ENCODE assay signal across 18 cellular contexts in genomic region chr1:53894644-53895043, GRCh38. TPM values are rescaled to one million over a fixed set of nuclear protein-coding genes. Genes with fewer than 3 reads are reported as not detected.
DNase-seq lines count a peak whose midpoint lies in the region; ATAC-seq, FAIRE-seq and TF ChIP-seq lines count a peak whose summit lies in the region.
"Had no signal": no experiment of that assay in that cellular context is flagged by ENCODE, and none has a peak within 500 bp of the region (broad histone marks: within the 10 kb centered on the region; RNA-seq: fewer than 3 reads in every experiment).

No MANE protein-coding gene starts in this region.

- no peak overlapping the region for H2BK15ac ChIP-seq in IMR-90 (ENCODE audit: low read depth, low read length)

- CTCF ChIA-PET in IMR-90 (lab: Yijun Ruan, JAX) (no interaction called here), HepG2 (lab: Yijun Ruan, JAX; ENCODE audit: low intra/inter-chr PET ratio, low total read pairs) (no interaction called here)

- H3K27ac ChIP-seq in IMR-90 (ENCODE audit: insufficient read depth, low read length) (no peak overlapping the region), HepG2 (ENCODE audit: extremely low read length, insufficient read depth, low read length) (peak overlapping the region; percentile 51)
- H3K27ac ChIP-seq: BLaER1 treated with 17β-estradiol and CSF1 and Interleukin-3, amounts not matched to agents 10 nM and 100 nM had no signal

- H3K9me3 ChIP-seq in IMR-90 (ENCODE audit: control insufficient read depth, insufficient read depth, low read length) (no peaks in the 10 kb centered on the region), HepG2 (ENCODE audit: low read length) (no peaks in the 10 kb centered on the region)
- H3K9me3 ChIP-seq: BLaER1 treated with 17β-estradiol and CSF1 and Interleukin-3, amounts not matched to agents 10 nM and 100 nM had no signal

- TF ChIP-seq RAD21 in IMR-90 (IDR thresholded peaks at IDR 0.05; ENCODE audit: low read length) (no peak), HepG2 (CRISPR knock-in tag; IDR thresholded peaks at IDR 0.05) (no peak)

- dilution Hi-C loops in IMR-90 (cut with HindIII; ENCODE audit: low sequenced_read_pairs, unreplicated experiment): no loop called here

- no peak overlapping the region for H2AK9ac ChIP-seq in IMR-90 (replicated peaks; ENCODE audit: low read depth, low read length, poor library complexity)

- no peak overlapping the region for H4K5ac ChIP-seq in IMR-90 (ENCODE audit: low read depth, low read length)

- TF ChIP-seq CTCF in IMR-90 (conservative IDR thresholded peaks at IDR 0.05; ENCODE audit: low read depth, low read length) (no peak), HepG2 (CRISPR knock-in tag; IDR thresholded peaks at IDR 0.05) (no peak)

- DNase-seq in activated naive CD4-positive, alpha-beta T cell (lab: John Stamatoyannopoulos, UW): no peak
- DNase-seq in IMR-90 (no peak), HepG2 (ENCODE audit: low spot score) (peak; percentile 33), renal cortical epithelial cell (ENCODE audit: low read depth) (peak; percentile 23), NCI-H510A (lab: John Stamatoyannopoulos, UW) (no peak), T1000 (lab: John Stamatoyannopoulos, UW) (no peak), DMS 273 treated with DMSO at 0.1 percent for 48 hours (lab: John Stamatoyannopoulos, UW) (no peak)
- DNase-seq: 8988T; AML-193; CD4-positive, alpha-beta T cell; DMS153; GDM1; GOT3 had no signal

- intact Hi-C loops in IMR-90 (cut with micrococcal nuclease): no loop called here
- intact Hi-C loops in HepG2 (cut with micrococcal nuclease; ENCODE audit: unreplicated experiment): loop anchor here (5.0 kb wide), 1 partner anchor 53 kb away; the partner anchor contains the start of genes IFT25 and LRRC42

- H3K4me1 ChIP-seq in IMR-90 (ENCODE audit: control insufficient read depth, insufficient read depth, low read length) (peaks cover 18% of the 10 kb centered on the region), HepG2 (ENCODE audit: insufficient read depth, low read length) (peaks cover 81% of the 10 kb centered on the region)

- H3K79me1 ChIP-seq in IMR-90 (ENCODE audit: low read depth in 1 of 2, low read length in 2 of 2): peaks cover 0 to 3% of the 10 kb centered on the region in 2 experiments; a peak in 1 of 4 replicates

- WGBS in IMR-90 (ENCODE audit: extremely low coverage in 2 of 2, insufficient read length in 1 of 2), 2 experiments: no CpG with 5 or more reads among the region's 5 CpGs
- WGBS in HepG2 (ENCODE audit: low lambda C conversion rate): 5% methylated on average over 5 of the region's 5 CpGs

- H3K18ac ChIP-seq in IMR-90 (ENCODE audit: low read depth, low read length): no peak overlapping the region

- H4K20me1 ChIP-seq in IMR-90 (ENCODE audit: insufficient read depth, low read length) (peaks cover 12% of the 10 kb centered on the region; the same call in 1 of the 2 replicates), HepG2 (ENCODE audit: insufficient read depth, low read length) (no peaks in the 10 kb centered on the region)
- H4K20me1 ChIP-seq: BLaER1 treated with 17β-estradiol and CSF1 and Interleukin-3, amounts not matched to agents 10 nM and 100 nM had no signal

- H2BK20ac ChIP-seq in IMR-90 (ENCODE audit: low read depth, low read length): no peak overlapping the region

- H3K14ac ChIP-seq in IMR-90 (replicated peaks; ENCODE audit: low read depth, low read length): no peak overlapping the region

- H3K36me3 Mint-ChIP-seq in activated naive CD4-positive, alpha-beta T cell treated with anti-CD3 and anti-CD28 coated beads, Interleukin-2, amount 50 U/mL, for 24 hours: no peaks in the 10 kb centered on the region

- H2AFZ ChIP-seq in IMR-90 (replicated peaks; ENCODE audit: low read length, poor library complexity) (no peak overlapping the region), HepG2 (ENCODE audit: low read length) (peak overlapping the region; percentile 64)

- no peak overlapping the region for H3K4ac ChIP-seq in IMR-90 (ENCODE audit: low read depth, low read length)

- no peak overlapping the region for H2BK120ac ChIP-seq in IMR-90 (ENCODE audit: low read depth, low read length)

- H3K36me3 ChIP-seq in IMR-90 (ENCODE audit: control insufficient read depth, insufficient read depth, low read length) (no peaks in the 10 kb centered on the region), HepG2 (replicated peaks in 1 of 2; ENCODE audit: control insufficient read depth in 1 of 2, insufficient read depth in 2 of 2, low read length in 2 of 2) (no peaks in the 10 kb centered on the region)
- H3K36me3 ChIP-seq: BLaER1 treated with 17β-estradiol and CSF1 and Interleukin-3, amounts not matched to agents 10 nM and 100 nM had no signal

- peaks cover 18% of the 10 kb centered on the region for H3K9me1 ChIP-seq in IMR-90 (ENCODE audit: insufficient read depth, low read length)

- H3K9ac ChIP-seq in IMR-90 (ENCODE audit: low read depth, low read length) (no peak overlapping the region), HepG2 (ENCODE audit: insufficient read depth, low read depth, low read length) (peak overlapping the region; percentile 53)
- H3K9ac ChIP-seq: BLaER1 treated with 17β-estradiol and CSF1 and Interleukin-3, amounts not matched to agents 10 nM and 100 nM had no signal

- TF ChIP-seq EP300 in HepG2 (IDR thresholded peaks at IDR 0.05; ENCODE audit: low read depth in 2 of 2, low read length in 2 of 2) (no peak), HepG2 (CRISPR knock-in tag; IDR thresholded peaks at IDR 0.05; ENCODE audit: borderline replicate concordance) (no peak)

- BruUV-seq in IMR-90 (replicated peaks; lab: Mats Ljungman, UMichigan) (no TSS peak), HepG2 (replicated peaks; lab: Mats Ljungman, UMichigan) (no TSS peak)

- peaks cover 11% of the 10 kb centered on the region for H3K4me1 Mint-ChIP-seq in activated naive CD4-positive, alpha-beta T cell treated with anti-CD3 and anti-CD28 coated beads, Interleukin-2, amount 50 U/mL, for 24 hours

- no peak overlapping the region for H3K4me3 ChIP-seq in IMR-90 (ENCODE audit: insufficient read depth, low read depth, low read length)
- H3K4me3 ChIP-seq in HepG2 (replicated peaks in 1 of 3; ENCODE audit: insufficient read depth in 1 of 3, low read depth in 2 of 3, low read length in 3 of 3): peak overlapping the region; percentile 43 to 72 (median 55)
- H3K4me3 ChIP-seq: BLaER1 treated with 17β-estradiol and CSF1 and Interleukin-3, amounts not matched to agents 10 nM and 100 nM had no signal

- no peak for TF ChIP-seq POLR2A in IMR-90 (IDR thresholded peaks at IDR 0.05; ENCODE audit: low read depth, low read length)
- no peak for TF ChIP-seq POLR2A in HepG2 (IDR thresholded peaks at IDR 0.05; ENCODE audit: insufficient read depth in 1 of 2, low read depth in 2 of 2, low read length in 2 of 2)

- FAIRE-seq in HepG2 (lab: Jason Lieb, UNC): no peak
- FAIRE-seq: GM19239 had no signal

- no peak overlapping the region for H3K4me3 Mint-ChIP-seq in activated naive CD4-positive, alpha-beta T cell treated with anti-CD3 and anti-CD28 coated beads, Interleukin-2, amount 50 U/mL, for 24 hours
- H3K4me3 Mint-ChIP-seq: CD4-positive, alpha-beta T cell; H9 had no signal

- POLR2A ChIA-PET in IMR-90 (lab: Charles Lee; ENCODE audit: unreplicated experiment): no interaction called here
- POLR2A ChIA-PET in HepG2 (lab: Yijun Ruan, JAX): interaction anchor here (0.9 to 2.0 kb wide), 6 partner anchors 12 to 51 kb away, joined by 3 to 19 read pairs (median 6); partner anchors contain the start of genes IFT25 and LRRC42

- in situ Hi-C loops in IMR-90 (cut with MboI; ENCODE audit: low sequenced_read_pairs): no loop called here
- in situ Hi-C loops in HepG2 (cut with HindIII; ENCODE audit: extremely low pct_ligation_motif_present, low pct_unique_long_range_greater_than_20kb): loop anchor here (5.0 kb wide), 1 partner anchor 48 kb away; no protein-coding TSS in a partner anchor

- H2BK5ac ChIP-seq in IMR-90 (ENCODE audit: low read depth, low read length, poor library complexity, severe bottlenecking): no peak overlapping the region

- H4K91ac ChIP-seq in IMR-90 (ENCODE audit: insufficient read depth, low read depth, low read length): no peak overlapping the region

- H3K27ac Mint-ChIP-seq in activated naive CD4-positive, alpha-beta T cell treated with anti-CD3 and anti-CD28 coated beads, Interleukin-2, amount 50 U/mL, for 24 hours: peak overlapping the region; percentile 21
- H3K27ac Mint-ChIP-seq: CD4-positive, alpha-beta T cell; H9 had no signal

- 0 out of 2 replicates have a peak overlapping the region, but pooled peaks have one; percentile 33 for H2AK5ac ChIP-seq in IMR-90 (ENCODE audit: low read depth, low read length)

- H3K27me3 ChIP-seq in IMR-90 (ENCODE audit: control insufficient read depth, insufficient read depth, low read length) (no peaks in the 10 kb centered on the region), HepG2 (ENCODE audit: control insufficient read depth in 1 of 2, insufficient read depth in 2 of 2, low read length in 2 of 2) (no peaks in the 10 kb centered on the region; a peak in 1 of 5 replicates)
- H3K27me3 ChIP-seq: BLaER1 treated with 17β-estradiol and CSF1 and Interleukin-3, amounts not matched to agents 10 nM and 100 nM had no signal

- H3K9me3 Mint-ChIP-seq in activated naive CD4-positive, alpha-beta T cell treated with anti-CD3 and anti-CD28 coated beads, Interleukin-2, amount 50 U/mL, for 24 hours: no peaks in the 10 kb centered on the region
- H3K9me3 Mint-ChIP-seq: CD4-positive, alpha-beta T cell; H9 had no signal

- no peak for ATAC-seq in IMR-90 (ENCODE audit: low read depth)
- ATAC-seq in HepG2: peak; percentile 48

- H3K79me2 ChIP-seq in HepG2 (ENCODE audit: insufficient read depth, low read length): peaks cover 13% of the 10 kb centered on the region

- H3K4me2 ChIP-seq in IMR-90 (ENCODE audit: low read depth, low read length): no peak overlapping the region
- peak overlapping the region; percentile 88 for H3K4me2 ChIP-seq in HepG2 (ENCODE audit: low read depth, low read length)

- H3K56ac ChIP-seq in IMR-90 (ENCODE audit: extremely low read depth, insufficient read depth, low read length): no peak overlapping the region

- H3K23ac ChIP-seq in IMR-90 (ENCODE audit: low read depth, low read length): no peak overlapping the region

- no peak overlapping the region for H4K8ac ChIP-seq in IMR-90 (ENCODE audit: low read depth in 2 of 2, low read length in 2 of 2)

- H3K27me3 Mint-ChIP-seq in activated naive CD4-positive, alpha-beta T cell treated with anti-CD3 and anti-CD28 coated beads, Interleukin-2, amount 50 U/mL, for 24 hours: no peaks in the 10 kb centered on the region

RNA-seq across cellular contexts. Expression of gene DIO1, which starts 0.7 kb away (rescaled TPM):
- total RNA-seq in IMR-90 (2012; rRNA removed) (not detected in 2 replicates), HepG2 (2016; rRNA removed; fragmentation: Illumina TruSeq; extraction: Trizol) (31.1 and 45.6 TPM in 2 replicates), renal cortical epithelial cell (not detected in 2 replicates)
- polyA plus RNA-seq in IMR-90 (2012; rRNA removed) (not detected in 2 replicates), HepG2 (2011; rRNA removed) (13.5 and 16.3 TPM in 2 replicates)
- not detected in 2 replicates for polyA plus RNA-seq in IMR-90 (2012; cell fraction: cytosol; rRNA removed)
- not detected in 2 replicates for polyA plus RNA-seq in IMR-90 (2012; cell fraction: nucleus; rRNA removed; ENCODE audit: low replicate concordance)
- total RNA-seq in HepG2 (2016; cell fraction: cytosol; rRNA removed; fragmentation: Illumina TruSeq; extraction: Trizol; ENCODE audit: low read depth): 6.5 and 7.5 TPM in 2 replicates
- 32.5 and 46.6 TPM in 2 replicates for total RNA-seq in HepG2 (2016; cell fraction: insoluble cytoplasmic fraction; rRNA removed; fragmentation: Illumina TruSeq; extraction: Trizol)
- 19.8 and 20.1 TPM in 2 replicates for total RNA-seq in HepG2 (2016; cell fraction: membrane; rRNA removed; fragmentation: Illumina TruSeq; extraction: Trizol)
- 40.7 and 43.4 TPM in 2 replicates for total RNA-seq in HepG2 (2016; cell fraction: nucleus; rRNA removed; fragmentation: Illumina TruSeq; extraction: Trizol)
- 11.0 and 14.6 TPM in 2 replicates for polyA plus RNA-seq in HepG2 (2011; cell fraction: cytosol; rRNA removed)
- polyA plus RNA-seq in HepG2 (2011; cell fraction: nucleus; rRNA removed): 6.9 and 7.0 TPM in 2 replicates
- polyA plus RNA-seq in HepG2 (2012): 8.0 and 13.8 TPM in 2 replicates
- 4.3 and 4.9 TPM in 2 replicates for polyA plus RNA-seq in HepG2 (2016; cell fraction: cytosol; fragmentation: Illumina TruSeq; extraction: Trizol; ENCODE audit: low read depth)
- 27.2 and 29.7 TPM in 2 replicates for polyA plus RNA-seq in HepG2 (2016; cell fraction: insoluble cytoplasmic fraction; fragmentation: Illumina TruSeq; extraction: Trizol; ENCODE audit: low read depth)
- polyA plus RNA-seq in HepG2 (2016; cell fraction: membrane; fragmentation: Illumina TruSeq; extraction: Trizol; ENCODE audit: low read depth): 9.8 and 10.5 TPM in 2 replicates
- 59.0 and 63.1 TPM in 2 replicates for polyA plus RNA-seq in HepG2 (2016; cell fraction: nucleus; fragmentation: Illumina TruSeq; extraction: Trizol; ENCODE audit: insufficient read depth, low read depth)
- polyA minus RNA-seq in HepG2 (2011; rRNA and poly(A)+ RNA removed; ENCODE audit: low replicate concordance): 20.1 TPM in 1 of 2 replicates, not detected in the other
- polyA minus RNA-seq in HepG2 (2011; cell fraction: cytosol; rRNA and poly(A)+ RNA removed): 7.8 and 8.1 TPM in 2 replicates
- 13.6 and 13.8 TPM in 2 replicates for polyA minus RNA-seq in HepG2 (2011; cell fraction: nucleus; rRNA and poly(A)+ RNA removed)
- total RNA-seq: CD4-positive, alpha-beta T cell; H9; HT-29 had no signal

RNA-seq across cellular contexts. Expression of gene YIPF1, which starts 5.0 kb away (rescaled TPM):
- total RNA-seq in IMR-90 (2012; rRNA removed) (28.9 and 35.3 TPM in 2 replicates), HepG2 (2016; rRNA removed; fragmentation: Illumina TruSeq; extraction: Trizol) (19.0 and 21.1 TPM in 2 replicates), renal cortical epithelial cell (24.7 and 30.3 TPM in 2 replicates)
- polyA plus RNA-seq in IMR-90 (2012; rRNA removed) (22.2 and 23.7 TPM in 2 replicates), HepG2 (2011; rRNA removed) (30.8 and 31.9 TPM in 2 replicates)
- 9.2 and 17.1 TPM in 2 replicates for polyA plus RNA-seq in IMR-90 (2012; cell fraction: cytosol; rRNA removed)
- polyA plus RNA-seq in IMR-90 (2012; cell fraction: nucleus; rRNA removed; ENCODE audit: low replicate concordance): 4.9 and 20.7 TPM in 2 replicates
- total RNA-seq in HepG2 (2016; cell fraction: cytosol; rRNA removed; fragmentation: Illumina TruSeq; extraction: Trizol; ENCODE audit: low read depth): 7.5 and 9.3 TPM in 2 replicates
- total RNA-seq in HepG2 (2016; cell fraction: insoluble cytoplasmic fraction; rRNA removed; fragmentation: Illumina TruSeq; extraction: Trizol): 18.1 and 18.6 TPM in 2 replicates
- 16.3 and 17.7 TPM in 2 replicates for total RNA-seq in HepG2 (2016; cell fraction: membrane; rRNA removed; fragmentation: Illumina TruSeq; extraction: Trizol)
- 17.0 and 19.0 TPM in 2 replicates for total RNA-seq in HepG2 (2016; cell fraction: nucleus; rRNA removed; fragmentation: Illumina TruSeq; extraction: Trizol)
- 23.5 and 33.7 TPM in 2 replicates for polyA plus RNA-seq in HepG2 (2011; cell fraction: cytosol; rRNA removed)
- polyA plus RNA-seq in HepG2 (2011; cell fraction: nucleus; rRNA removed): 13.9 and 16.7 TPM in 2 replicates
- polyA plus RNA-seq in HepG2 (2012): 13.4 and 20.3 TPM in 2 replicates
- 7.9 and 13.0 TPM in 2 replicates for polyA plus RNA-seq in HepG2 (2016; cell fraction: cytosol; fragmentation: Illumina TruSeq; extraction: Trizol; ENCODE audit: low read depth)
- polyA plus RNA-seq in HepG2 (2016; cell fraction: insoluble cytoplasmic fraction; fragmentation: Illumina TruSeq; extraction: Trizol; ENCODE audit: low read depth): 20.3 and 20.4 TPM in 2 replicates
- 14.9 and 17.0 TPM in 2 replicates for polyA plus RNA-seq in HepG2 (2016; cell fraction: membrane; fragmentation: Illumina TruSeq; extraction: Trizol; ENCODE audit: low read depth)
- polyA plus RNA-seq in HepG2 (2016; cell fraction: nucleus; fragmentation: Illumina TruSeq; extraction: Trizol; ENCODE audit: insufficient read depth, low read depth): 24.4 and 26.4 TPM in 2 replicates
- polyA minus RNA-seq in HepG2 (2011; rRNA and poly(A)+ RNA removed; ENCODE audit: low replicate concordance): 26.9 and 28.2 TPM in 2 replicates
- 9.4 and 12.6 TPM in 2 replicates for polyA minus RNA-seq in HepG2 (2011; cell fraction: cytosol; rRNA and poly(A)+ RNA removed)
- 10.3 and 15.3 TPM in 2 replicates for polyA minus RNA-seq in HepG2 (2011; cell fraction: nucleus; rRNA and poly(A)+ RNA removed)

RNA-seq across cellular contexts. Expression of gene IFT25, which starts 50.9 kb away (rescaled TPM):
- total RNA-seq in IMR-90 (2012; rRNA removed): 9.1 and 30.0 TPM in 2 replicates
- 32.4 and 38.0 TPM in 2 replicates for polyA plus RNA-seq in IMR-90 (2012; rRNA removed)
- polyA plus RNA-seq in IMR-90 (2012; cell fraction: cytosol; rRNA removed): 2.9 and 8.6 TPM in 2 replicates
- 1.4 and 17.9 TPM in 2 replicates for polyA plus RNA-seq in IMR-90 (2012; cell fraction: nucleus; rRNA removed; ENCODE audit: low replicate concordance)
- total RNA-seq in HepG2 (2016; rRNA removed; fragmentation: Illumina TruSeq; extraction: Trizol): 48.0 and 52.8 TPM in 2 replicates
- 24.1 and 25.2 TPM in 2 replicates for total RNA-seq in HepG2 (2016; cell fraction: cytosol; rRNA removed; fragmentation: Illumina TruSeq; extraction: Trizol; ENCODE audit: low read depth)
- total RNA-seq in HepG2 (2016; cell fraction: insoluble cytoplasmic fraction; rRNA removed; fragmentation: Illumina TruSeq; extraction: Trizol): 51.0 and 53.3 TPM in 2 replicates
- 25.7 and 27.9 TPM in 2 replicates for total RNA-seq in HepG2 (2016; cell fraction: membrane; rRNA removed; fragmentation: Illumina TruSeq; extraction: Trizol)
- total RNA-seq in HepG2 (2016; cell fraction: nucleus; rRNA removed; fragmentation: Illumina TruSeq; extraction: Trizol): 33.4 and 40.9 TPM in 2 replicates
- polyA plus RNA-seq in HepG2 (2011; rRNA removed): 12.7 and 19.7 TPM in 2 replicates
- polyA plus RNA-seq in HepG2 (2011; cell fraction: cytosol; rRNA removed): 6.7 and 7.6 TPM in 2 replicates
- 9.1 and 12.2 TPM in 2 replicates for polyA plus RNA-seq in HepG2 (2011; cell fraction: nucleus; rRNA removed)
- 14.1 and 30.4 TPM in 2 replicates for polyA plus RNA-seq in HepG2 (2012)
- polyA plus RNA-seq in HepG2 (2016; cell fraction: cytosol; fragmentation: Illumina TruSeq; extraction: Trizol; ENCODE audit: low read depth): 34.6 and 42.0 TPM in 2 replicates
- 68.1 and 73.1 TPM in 2 replicates for polyA plus RNA-seq in HepG2 (2016; cell fraction: insoluble cytoplasmic fraction; fragmentation: Illumina TruSeq; extraction: Trizol; ENCODE audit: low read depth)
- 29.4 and 29.9 TPM in 2 replicates for polyA plus RNA-seq in HepG2 (2016; cell fraction: membrane; fragmentation: Illumina TruSeq; extraction: Trizol; ENCODE audit: low read depth)
- 50.9 and 56.0 TPM in 2 replicates for polyA plus RNA-seq in HepG2 (2016; cell fraction: nucleus; fragmentation: Illumina TruSeq; extraction: Trizol; ENCODE audit: insufficient read depth, low read depth)
- 0.70 and 3.3 TPM in 2 replicates for polyA minus RNA-seq in HepG2 (2011; rRNA and poly(A)+ RNA removed; ENCODE audit: low replicate concordance)
- polyA minus RNA-seq in HepG2 (2011; cell fraction: cytosol; rRNA and poly(A)+ RNA removed): 3.1 and 3.6 TPM in 2 replicates
- polyA minus RNA-seq in HepG2 (2011; cell fraction: nucleus; rRNA and poly(A)+ RNA removed): 30.0 and 36.9 TPM in 2 replicates
- total RNA-seq in renal cortical epithelial cell: 20.5 and 23.7 TPM in 2 replicates

RNA-seq across cellular contexts. Expression of gene LRRC42, which starts 51.5 kb away (rescaled TPM):
- 33.3 and 47.5 TPM in 2 replicates for total RNA-seq in IMR-90 (2012; rRNA removed)
- 38.6 and 39.9 TPM in 2 replicates for polyA plus RNA-seq in IMR-90 (2012; rRNA removed)
- polyA plus RNA-seq in IMR-90 (2012; cell fraction: cytosol; rRNA removed): 22.7 and 24.5 TPM in 2 replicates
- 11.2 and 23.1 TPM in 2 replicates for polyA plus RNA-seq in IMR-90 (2012; cell fraction: nucleus; rRNA removed; ENCODE audit: low replicate concordance)
- 43.6 and 55.1 TPM in 2 replicates for total RNA-seq in HepG2 (2016; rRNA removed; fragmentation: Illumina TruSeq; extraction: Trizol)
- total RNA-seq in HepG2 (2016; cell fraction: cytosol; rRNA removed; fragmentation: Illumina TruSeq; extraction: Trizol; ENCODE audit: low read depth): 14.7 and 15.5 TPM in 2 replicates
- total RNA-seq in HepG2 (2016; cell fraction: insoluble cytoplasmic fraction; rRNA removed; fragmentation: Illumina TruSeq; extraction: Trizol): 40.9 and 54.9 TPM in 2 replicates
- 28.8 and 31.5 TPM in 2 replicates for total RNA-seq in HepG2 (2016; cell fraction: membrane; rRNA removed; fragmentation: Illumina TruSeq; extraction: Trizol)
- total RNA-seq in HepG2 (2016; cell fraction: nucleus; rRNA removed; fragmentation: Illumina TruSeq; extraction: Trizol): 19.6 and 22.9 TPM in 2 replicates
- 27.2 and 30.6 TPM in 2 replicates for polyA plus RNA-seq in HepG2 (2011; rRNA removed)
- 23.7 and 24.0 TPM in 2 replicates for polyA plus RNA-seq in HepG2 (2011; cell fraction: cytosol; rRNA removed)
- polyA plus RNA-seq in HepG2 (2011; cell fraction: nucleus; rRNA removed): 13.2 and 13.6 TPM in 2 replicates
- 30.5 and 31.4 TPM in 2 replicates for polyA plus RNA-seq in HepG2 (2012)
- 14.5 and 16.9 TPM in 2 replicates for polyA plus RNA-seq in HepG2 (2016; cell fraction: cytosol; fragmentation: Illumina TruSeq; extraction: Trizol; ENCODE audit: low read depth)
- 56.4 and 59.0 TPM in 2 replicates for polyA plus RNA-seq in HepG2 (2016; cell fraction: insoluble cytoplasmic fraction; fragmentation: Illumina TruSeq; extraction: Trizol; ENCODE audit: low read depth)
- 20.2 and 21.5 TPM in 2 replicates for polyA plus RNA-seq in HepG2 (2016; cell fraction: membrane; fragmentation: Illumina TruSeq; extraction: Trizol; ENCODE audit: low read depth)
- polyA plus RNA-seq in HepG2 (2016; cell fraction: nucleus; fragmentation: Illumina TruSeq; extraction: Trizol; ENCODE audit: insufficient read depth, low read depth): 33.1 and 36.6 TPM in 2 replicates
- 18.6 and 20.1 TPM in 2 replicates for polyA minus RNA-seq in HepG2 (2011; rRNA and poly(A)+ RNA removed; ENCODE audit: low replicate concordance)
- 18.0 and 23.7 TPM in 2 replicates for polyA minus RNA-seq in HepG2 (2011; cell fraction: cytosol; rRNA and poly(A)+ RNA removed)
- polyA minus RNA-seq in HepG2 (2011; cell fraction: nucleus; rRNA and poly(A)+ RNA removed): 8.9 and 14.4 TPM in 2 replicates
- 38.6 and 40.8 TPM in 2 replicates for total RNA-seq in renal cortical epithelial cell

RNA-seq across cellular contexts. Expression of gene NDC1, which starts 56.5 kb away (rescaled TPM):
- total RNA-seq in IMR-90 (2012; rRNA removed) (33.9 and 45.3 TPM in 2 replicates), HepG2 (2016; rRNA removed; fragmentation: Illumina TruSeq; extraction: Trizol) (44.6 and 50.9 TPM in 2 replicates), renal cortical epithelial cell (23.3 and 35.1 TPM in 2 replicates)
- polyA plus RNA-seq in IMR-90 (2012; rRNA removed) (9.6 and 11.8 TPM in 2 replicates), HepG2 (2011; rRNA removed) (20.9 and 38.1 TPM in 2 replicates)
- polyA plus RNA-seq in IMR-90 (2012; cell fraction: cytosol; rRNA removed): 3.2 and 3.7 TPM in 2 replicates
- polyA plus RNA-seq in IMR-90 (2012; cell fraction: nucleus; rRNA removed; ENCODE audit: low replicate concordance): 1.6 and 4.9 TPM in 2 replicates
- total RNA-seq in HepG2 (2016; cell fraction: cytosol; rRNA removed; fragmentation: Illumina TruSeq; extraction: Trizol; ENCODE audit: low read depth): 14.3 TPM in 2 replicates
- 43.8 and 49.0 TPM in 2 replicates for total RNA-seq in HepG2 (2016; cell fraction: insoluble cytoplasmic fraction; rRNA removed; fragmentation: Illumina TruSeq; extraction: Trizol)
- 24.9 and 31.6 TPM in 2 replicates for total RNA-seq in HepG2 (2016; cell fraction: membrane; rRNA removed; fragmentation: Illumina TruSeq; extraction: Trizol)
- total RNA-seq in HepG2 (2016; cell fraction: nucleus; rRNA removed; fragmentation: Illumina TruSeq; extraction: Trizol): 44.8 and 50.7 TPM in 2 replicates
- polyA plus RNA-seq in HepG2 (2011; cell fraction: cytosol; rRNA removed): 19.6 and 22.9 TPM in 2 replicates
- polyA plus RNA-seq in HepG2 (2011; cell fraction: nucleus; rRNA removed): 7.1 and 8.4 TPM in 2 replicates
- 12.2 and 17.5 TPM in 2 replicates for polyA plus RNA-seq in HepG2 (2012)
- 3.9 and 4.1 TPM in 2 replicates for polyA plus RNA-seq in HepG2 (2016; cell fraction: cytosol; fragmentation: Illumina TruSeq; extraction: Trizol; ENCODE audit: low read depth)
- polyA plus RNA-seq in HepG2 (2016; cell fraction: insoluble cytoplasmic fraction; fragmentation: Illumina TruSeq; extraction: Trizol; ENCODE audit: low read depth): 28.2 and 29.8 TPM in 2 replicates
- polyA plus RNA-seq in HepG2 (2016; cell fraction: membrane; fragmentation: Illumina TruSeq; extraction: Trizol; ENCODE audit: low read depth): 11.7 and 13.0 TPM in 2 replicates
- 44.5 and 45.2 TPM in 2 replicates for polyA plus RNA-seq in HepG2 (2016; cell fraction: nucleus; fragmentation: Illumina TruSeq; extraction: Trizol; ENCODE audit: insufficient read depth, low read depth)
- polyA minus RNA-seq in HepG2 (2011; rRNA and poly(A)+ RNA removed; ENCODE audit: low replicate concordance): 112 and 221 TPM in 2 replicates
- polyA minus RNA-seq in HepG2 (2011; cell fraction: cytosol; rRNA and poly(A)+ RNA removed): 28.3 and 30.2 TPM in 2 replicates
- polyA minus RNA-seq in HepG2 (2011; cell fraction: nucleus; rRNA and poly(A)+ RNA removed): 15.7 and 18.4 TPM in 2 replicates

Comparison
In these comparisons a context has a peak if more than half of its experiments do, and no peak if none do; other contexts are left out.
1. DNase-seq: peak in HepG2 (single experiment) and renal cortical epithelial cell (single experiment); none in activated naive CD4-positive, alpha-beta T cell (0 of 4), IMR-90 (single experiment), NCI-H510A (single experiment), T1000 (single experiment) and DMS 273 treated with DMSO at 0.1 percent for 48 hours (single experiment).